13 cellular contexts compared by ENCODE assay signal in the genomic region with DNA sequence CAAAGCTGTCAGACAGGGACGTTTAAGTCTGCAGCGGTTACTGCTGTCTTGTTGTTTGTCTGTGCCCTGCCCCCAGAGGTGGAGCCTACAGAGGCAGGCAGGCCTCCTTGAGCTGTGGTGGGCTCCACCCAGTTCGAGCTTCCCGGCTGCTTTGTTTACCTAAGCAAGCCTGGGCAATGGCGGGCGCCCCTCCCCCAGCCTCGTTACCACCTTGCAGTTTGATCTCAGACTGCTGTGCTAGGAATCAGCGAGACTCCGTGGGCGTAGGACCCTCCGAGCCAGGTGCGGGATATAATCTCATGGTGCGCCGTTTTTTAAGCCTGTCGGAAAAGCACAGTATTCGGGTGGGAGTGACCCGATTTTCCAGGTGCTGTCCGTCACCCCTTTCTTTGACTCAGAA. TPM values are rescaled to one million over a fixed set of nuclear protein-coding genes. Genes with fewer than 3 reads are reported as not detected.
"Had no signal": no experiment of that assay in that cellular context is flagged by ENCODE, and none has a peak within 500 bp of the region (broad histone marks: within the 10 kb centered on the region; RNA-seq: fewer than 3 reads in every experiment).

No MANE protein-coding gene starts in this region.

RNA-seq across cellular contexts. Expression of gene BRS3, which starts 42.1 kb away (rescaled TPM):
- total RNA-seq: activated B cell treated with CpG ODN at 0.5 μM for 24 hours; activated CD4-positive, alpha-beta memory T cell treated with anti-CD3 and anti-CD28 coated beads for 36 hours; activated CD4-positive, alpha-beta memory T cell treated with anti-CD3 and anti-CD28 coated beads, Interleukin-2, amount 10 ng/mL, durations not matched to agents 7 days and 5 days; activated CD4-positive, alpha-beta T cell treated with anti-CD3 and anti-CD28 coated beads for 36 hours; activated CD4-positive, alpha-beta T cell treated with anti-CD3 and anti-CD28 coated beads, Interleukin-2, amount 10 ng/mL, durations not matched to agents 24 days and 14 days; activated CD4-positive, alpha-beta T cell treated with anti-CD3 and anti-CD28 coated beads, Interleukin-2, amount 10 ng/mL, durations not matched to agents 7 days and 5 days; activated CD8-positive, alpha-beta memory T cell treated with anti-CD3 and anti-CD28 coated beads for 36 hours; activated CD8-positive, alpha-beta memory T cell treated with anti-CD3 and anti-CD28 coated beads, Interleukin-2, amount 10 ng/mL, durations not matched to agents 7 days and 5 days; activated CD8-positive, alpha-beta T cell treated with anti-CD3 and anti-CD28 coated beads for 36 hours; activated CD8-positive, alpha-beta T cell treated with anti-CD3 and anti-CD28 coated beads, Interleukin-2, amount 10 ng/mL, durations not matched to agents 7 days and 5 days; T-helper 1 cell treated with Interleukin-12 subunit alpha and Interleukin-12 subunit beta and Interleukin-4 antibody, amounts not matched to agents 30 ng/mL and 1 ng/mL, for 36 hours; T-helper 17 cell; T-helper 2 cell treated with Interferon-gamma antibody and Interleukin-4, amounts not matched to agents 100 ng/mL and 5 ng/mL, for 36 hours had no signal
